ENCODE assay signal across 12 cellular contexts in genomic region chr9:737400-738120, GRCh38.
DNase-seq lines count a peak whose midpoint lies in the region; ATAC-seq and TF ChIP-seq lines count a peak whose summit lies in the region.
"Had no signal": no experiment of that assay in that cellular context is flagged by ENCODE, and none has a peak within 500 bp of the region (broad histone marks: within the 10 kb centered on the region; RNA-seq: fewer than 3 reads in every experiment).

No MANE protein-coding gene starts in this region.

- TF ChIP-seq CTCF in AG10803 (conservative IDR thresholded peaks at IDR 0.05; ENCODE audit: low read length), result no peak

- peak; percentile 44 for DNase-seq in AG10803 (ENCODE audit: low read depth)
- no peak for DNase-seq in caudate nucleus (lab: John Stamatoyannopoulos, UW)
- DNase-seq in right cardiac atrium, result no peak
- DNase-seq in KG1 (lab: John Stamatoyannopoulos, UW), result no peak
- DNase-seq in SIG-M5 (lab: John Stamatoyannopoulos, UW), result no peak
- DNase-seq in inferior parietal cortex (ENCODE audit: extremely low spot score), result no peak
- no peak for DNase-seq in amygdala (lab: John Stamatoyannopoulos, UW)
- DNase-seq: foreskin melanocyte, KBM-7, NCI-H1694 treated with DMSO at 0.1 percent for 48 hours, NCI-H748 treated with DMSO at 0.1 percent for 48 hours had no signal

- peaks cover 24 to 42% (median 40%) of the 10 kb centered on the region in 3 donors for H3K36me3 ChIP-seq in skeletal muscle tissue (ENCODE audit: control insufficient read depth in 3 of 3, insufficient read depth in 3 of 3, low read length in 3 of 3)

- H3K9me3 ChIP-seq in right cardiac atrium (ENCODE audit: control insufficient read depth, low read length) (no peaks in the 10 kb centered on the region), skeletal muscle tissue (ENCODE audit: control insufficient read depth in 3 of 3, low read length in 3 of 3) (no peaks in the 10 kb centered on the region)

- H3K27ac ChIP-seq in caudate nucleus (ENCODE audit: low read depth, low read length) (peak overlapping the region; percentile 22), right cardiac atrium (ENCODE audit: low read length) (peak overlapping the region; percentile 95), skeletal muscle tissue (ENCODE audit: low read depth, low read length) (peak overlapping the region; percentile 80)

- no peak overlapping the region for H3K9ac ChIP-seq in skeletal muscle tissue (ENCODE audit: low read depth in 1 of 3, low read length in 3 of 3)

- intact Hi-C loops in right cardiac atrium (cut with DNase I), result no loop called here

- H3K27me3 ChIP-seq in right cardiac atrium (ENCODE audit: control insufficient read depth, insufficient read depth) (no peaks in the 10 kb centered on the region), skeletal muscle tissue (ENCODE audit: control insufficient read depth in 3 of 3, insufficient read depth in 3 of 3, low read length in 3 of 3) (no peaks in the 10 kb centered on the region)

- H3K4me1 ChIP-seq in right cardiac atrium (ENCODE audit: control insufficient read depth, insufficient read depth, low read length) (peaks cover 14% of the 10 kb centered on the region), skeletal muscle tissue (ENCODE audit: control insufficient read depth in 3 of 3, insufficient read depth in 3 of 3, low read length in 3 of 3) (peaks cover 24 to 58% (median 31%) of the 10 kb centered on the region in 3 donors)

- 52% methylated on average over 7 of the region's 7 CpGs for WGBS in right cardiac atrium

- H3K4me3 ChIP-seq in AG10803 (ENCODE audit: low read length) (no peak overlapping the region), right cardiac atrium (ENCODE audit: low read length) (no peak overlapping the region), skeletal muscle tissue (ENCODE audit: low read length in 3 of 3) (no peak overlapping the region)

- no peak for ATAC-seq in right cardiac atrium

Comparison
In these comparisons a context has a peak if more than half of its experiments do, and no peak if none do; other contexts are left out.
1. H3K27ac ChIP-seq: peak in every context shown above with its lines; median percentile 95 in right cardiac atrium; 80 in skeletal muscle tissue; 22 in caudate nucleus.